Comparison of ENCODE assay signal across 9 cellular contexts in genomic region chr18:32552421-32553030, GRCh38.
DNase-seq lines count a peak whose midpoint lies in the region; ATAC-seq, FAIRE-seq and TF ChIP-seq lines count a peak whose summit lies in the region.
"Had no signal": no experiment of that assay in that cellular context is flagged by ENCODE, and none has a peak within 500 bp of the region (broad histone marks: within the 10 kb centered on the region; RNA-seq: fewer than 3 reads in every experiment).

No MANE protein-coding gene starts in this region.

- no peaks in the 10 kb centered on the region for H4K20me1 ChIP-seq in astrocyte (ENCODE audit: insufficient read depth, low read length)
- H4K20me1 ChIP-seq: BLaER1 treated with 17β-estradiol and CSF1 and Interleukin-3, amounts not matched to agents 10 nM and 100 nM had no signal

- H2AFZ ChIP-seq in astrocyte (ENCODE audit: low read depth, low read length) = no peak overlapping the region

- no peaks in the 10 kb centered on the region for H3K9me3 Mint-ChIP-seq in astrocyte (ENCODE audit: unreplicated experiment)

- H3K4me1 ChIP-seq in astrocyte (ENCODE audit: insufficient read depth, low read length) = no peaks in the 10 kb centered on the region
- H3K4me1 ChIP-seq: BLaER1 treated with 17β-estradiol and CSF1 and Interleukin-3, amounts not matched to agents 10 nM and 100 nM had no signal

- peak; percentile 84 for ATAC-seq in HG02588 (IDR thresholded peaks at IDR 0.05; ENCODE audit: unreplicated experiment)

- H3K79me2 ChIP-seq in astrocyte (ENCODE audit: insufficient read depth, low read length) = no peaks in the 10 kb centered on the region

- H3K4me3 ChIP-seq in astrocyte (ENCODE audit: insufficient read depth, low read depth, low read length) = no peak overlapping the region
- H3K4me3 ChIP-seq: BLaER1 treated with 17β-estradiol and CSF1 and Interleukin-3, amounts not matched to agents 10 nM and 100 nM had no signal

- DNase-seq in NCI-H2107 treated with DMSO at 0.1 percent for 48 hours (lab: John Stamatoyannopoulos, UW; ENCODE audit: unreplicated experiment) (peak; percentile 48), NCI-H2107 (lab: John Stamatoyannopoulos, UW) (no peak), NCI-H1048 (lab: John Stamatoyannopoulos, UW) (peak; percentile 35), T follicular helper cell (ENCODE audit: low read depth) (peak; percentile 34), astrocyte (ENCODE audit: low read depth) (peak; percentile 39), iPS DF 4.7 (ENCODE audit: extremely low read depth, low spot score) (peak; percentile 72)
- peak; percentile 68 for DNase-seq in stimulated activated CD4-positive, alpha-beta T cell treated with anti-CD3 and anti-CD28 coated beads, Interleukin-15, amount 100 ng/mL, for 24 hours

- H3K9ac ChIP-seq in astrocyte (ENCODE audit: low read length) = no peak overlapping the region
- H3K9ac ChIP-seq: BLaER1 treated with 17β-estradiol and CSF1 and Interleukin-3, amounts not matched to agents 10 nM and 100 nM had no signal

- H3K27ac Mint-ChIP-seq in astrocyte (ENCODE audit: unreplicated experiment) = no peak overlapping the region

- no peak overlapping the region for H3K4me2 ChIP-seq in astrocyte (ENCODE audit: low read length)
- H3K4me2 ChIP-seq: BLaER1 treated with 17β-estradiol and CSF1 and Interleukin-3, amounts not matched to agents 10 nM and 100 nM had no signal

- no peak overlapping the region for H3K4me3 Mint-ChIP-seq in astrocyte (ENCODE audit: unreplicated experiment)

- peaks cover 9% of the 10 kb centered on the region for H3K4me1 Mint-ChIP-seq in astrocyte (ENCODE audit: low read depth, unreplicated experiment)

- no peaks in the 10 kb centered on the region for H3K36me3 ChIP-seq in astrocyte (ENCODE audit: insufficient read depth, low read length)
- H3K36me3 ChIP-seq: BLaER1 treated with 17β-estradiol and CSF1 and Interleukin-3, amounts not matched to agents 10 nM and 100 nM had no signal

- H3K9me3 ChIP-seq in astrocyte (ENCODE audit: insufficient read depth, low read depth, low read length) = no peaks in the 10 kb centered on the region
- H3K9me3 ChIP-seq: BLaER1 treated with 17β-estradiol and CSF1 and Interleukin-3, amounts not matched to agents 10 nM and 100 nM had no signal

- no peak overlapping the region for H3K27ac ChIP-seq in astrocyte (ENCODE audit: low read depth, low read length)
- H3K27ac ChIP-seq: BLaER1 treated with 17β-estradiol and CSF1 and Interleukin-3, amounts not matched to agents 10 nM and 100 nM had no signal

- H3K36me3 Mint-ChIP-seq in astrocyte (ENCODE audit: low read depth, unreplicated experiment) = no peaks in the 10 kb centered on the region

- H3K27me3 Mint-ChIP-seq in astrocyte (ENCODE audit: low read depth, unreplicated experiment) = no peaks in the 10 kb centered on the region

- peaks cover 2% of the 10 kb centered on the region for H3K27me3 ChIP-seq in astrocyte (ENCODE audit: insufficient read depth, low read length)
- H3K27me3 ChIP-seq: BLaER1 treated with 17β-estradiol and CSF1 and Interleukin-3, amounts not matched to agents 10 nM and 100 nM had no signal

- no peak for FAIRE-seq in astrocyte (lab: Jason Lieb, UNC)

- TF ChIP-seq CTCF in astrocyte (IDR thresholded peaks at IDR 0.05; ENCODE audit: insufficient read depth, low read depth, low read length) = peak; percentile 69
